ENCODE assay signal across 8 cellular contexts in genomic region chr9:129885670-129886106, GRCh38. TPM values are rescaled to one million over a fixed set of nuclear protein-coding genes. Genes with fewer than 3 reads are reported as not detected.
DNase-seq lines count a peak whose midpoint lies in the region; ATAC-seq and TF ChIP-seq lines count a peak whose summit lies in the region.

No MANE protein-coding gene starts in this region.

- H3K27ac ChIP-seq in temporal lobe (ENCODE audit: low read depth, low read length) = peak overlapping the region; percentile 79

- H3K36me3 Mint-ChIP-seq in CD14-positive monocyte (peaks cover 17 to 23% of the 10 kb centered on the region in 2 donors), glutamatergic neuron (ENCODE audit: unreplicated experiment) (peaks cover 9% of the 10 kb centered on the region), osteocyte (ENCODE audit: unreplicated experiment) (peaks cover 15% of the 10 kb centered on the region)
- H3K36me3 Mint-ChIP-seq in activated naive CD4-positive, alpha-beta T cell treated with anti-CD3 and anti-CD28 coated beads, Interleukin-2, amount 50 U/mL, for 24 hours = peaks cover 8% of the 10 kb centered on the region

- DNase-seq in CD14-positive monocyte (ENCODE audit: low spot score) (peak; percentile 95), Kasumi-1 (lab: John Stamatoyannopoulos, UW) (peak; percentile 89 to 90), glutamatergic neuron (peak; percentile 92), osteocyte (ENCODE audit: extremely low spot score, unreplicated experiment) (peak; percentile 96)

- peak; percentile 87 for TF ChIP-seq CTCF in CD14-positive monocyte (IDR thresholded peaks at IDR 0.05)
- peak; percentile 83 for TF ChIP-seq CTCF in glutamatergic neuron (IDR thresholded peaks at IDR 0.05; ENCODE audit: partially characterized antibody, unreplicated experiment)
- TF ChIP-seq CTCF in osteocyte (IDR thresholded peaks at IDR 0.05) = peak; percentile 94

- intact Hi-C loops in CD14-positive monocyte (cut with micrococcal nuclease) = loop anchor here (2.0 to 10.0 kb wide), 6 partner anchors 57 to 349 kb away; partner anchors contain the start of gene FNBP1 (in 2 of the 2)

- H3K9me3 Mint-ChIP-seq in CD14-positive monocyte (no peaks in the 10 kb centered on the region), glutamatergic neuron (ENCODE audit: unreplicated experiment) (peaks cover 8% of the 10 kb centered on the region), osteocyte (ENCODE audit: unreplicated experiment) (no peaks in the 10 kb centered on the region)
- no peaks in the 10 kb centered on the region for H3K9me3 Mint-ChIP-seq in activated naive CD4-positive, alpha-beta T cell treated with anti-CD3 and anti-CD28 coated beads, Interleukin-2, amount 50 U/mL, for 24 hours

- ATAC-seq in GM19463 (IDR thresholded peaks at IDR 0.05; ENCODE audit: unreplicated experiment) (peak; percentile 33), SK-N-SH treated with all-trans-retinoic acid at 6 μM for 48 hours (peak; percentile 93)

- H3K27ac Mint-ChIP-seq in CD14-positive monocyte = peak overlapping the region; percentile 94 to 99 (median 98)
- H3K27ac Mint-ChIP-seq in activated naive CD4-positive, alpha-beta T cell treated with anti-CD3 and anti-CD28 coated beads, Interleukin-2, amount 50 U/mL, for 24 hours = peak overlapping the region; percentile 97
- peak overlapping the region; percentile 76 for H3K27ac Mint-ChIP-seq in glutamatergic neuron (ENCODE audit: unreplicated experiment)
- peak overlapping the region; percentile 59 for H3K27ac Mint-ChIP-seq in osteocyte (ENCODE audit: unreplicated experiment)

- peaks cover 0 to 3% (median 0%) of the 10 kb centered on the region in 3 donors for H3K27me3 Mint-ChIP-seq in CD14-positive monocyte (ENCODE audit: low read depth in 3 of 3)
- no peaks in the 10 kb centered on the region for H3K27me3 Mint-ChIP-seq in activated naive CD4-positive, alpha-beta T cell treated with anti-CD3 and anti-CD28 coated beads, Interleukin-2, amount 50 U/mL, for 24 hours
- peaks cover 7% of the 10 kb centered on the region for H3K27me3 Mint-ChIP-seq in glutamatergic neuron (ENCODE audit: unreplicated experiment)
- no peaks in the 10 kb centered on the region for H3K27me3 Mint-ChIP-seq in osteocyte (ENCODE audit: unreplicated experiment)

- H3K4me3 Mint-ChIP-seq in CD14-positive monocyte (peak overlapping the region; percentile 85 to 95), glutamatergic neuron (ENCODE audit: unreplicated experiment) (no peak overlapping the region), osteocyte (ENCODE audit: unreplicated experiment) (peak overlapping the region; percentile 65)
- peak overlapping the region; percentile 89 for H3K4me3 Mint-ChIP-seq in activated naive CD4-positive, alpha-beta T cell treated with anti-CD3 and anti-CD28 coated beads, Interleukin-2, amount 50 U/mL, for 24 hours

- H3K4me1 Mint-ChIP-seq in CD14-positive monocyte = peaks cover 61% of the 10 kb centered on the region
- H3K4me1 Mint-ChIP-seq in activated naive CD4-positive, alpha-beta T cell treated with anti-CD3 and anti-CD28 coated beads, Interleukin-2, amount 50 U/mL, for 24 hours = peaks cover 59% of the 10 kb centered on the region
- H3K4me1 Mint-ChIP-seq in glutamatergic neuron (ENCODE audit: low read depth, unreplicated experiment) = peaks cover 41% of the 10 kb centered on the region
- peaks cover 37% of the 10 kb centered on the region for H3K4me1 Mint-ChIP-seq in osteocyte (ENCODE audit: unreplicated experiment)

TF ChIP-seq in SK-N-SH treated with all-trans-retinoic acid at 6 μM for 48 hours, 23 proteins besides CTCF, POLR2A, EP300 and RAD21:
- TF ChIP-seq PATZ1 (CRISPR knock-in tag; IDR thresholded peaks at IDR 0.05; ENCODE audit: borderline replicate concordance) = peak; percentile 50; the same call in 1 of the 2 replicates
- no peak for TF ChIP-seq ZNF70 (CRISPR knock-in tag; IDR thresholded peaks at IDR 0.05)

RNA-seq across cellular contexts. Expression of gene USP20, which starts 50.4 kb away (rescaled TPM):
- polyA plus RNA-seq in CD14-positive monocyte = 1 to 10 TPM; 2.7 to 5.2 TPM
- total RNA-seq in glutamatergic neuron (ENCODE audit: unreplicated experiment) = 93.5 TPM
- 31.2 and 32.6 TPM in 2 replicates for total RNA-seq in osteocyte
- 16.0 TPM for total RNA-seq in temporal lobe

RNA-seq across cellular contexts. Expression of gene C9orf78, which starts 50.6 kb away (rescaled TPM):
- polyA plus RNA-seq in CD14-positive monocyte = 10 to 100 TPM; 53.3 to 82.4 TPM
- total RNA-seq in glutamatergic neuron (ENCODE audit: unreplicated experiment) = 46.1 TPM
- total RNA-seq in osteocyte = 38.9 and 45.9 TPM in 2 replicates
- 35.7 TPM for total RNA-seq in temporal lobe

Comparison
In these comparisons a context has a peak if more than half of its experiments do, and no peak if none do; other contexts are left out.
1. Peak in every context shown above with its lines: DNase-seq, ATAC-seq and H3K27ac ChIP-seq.